Comparison of ENCODE assay signal across 20 cellular contexts in genomic region chr10:88705951-88706350, GRCh38. TPM values are rescaled to one million over a fixed set of nuclear protein-coding genes. Genes with fewer than 3 reads are reported as not detected.
DNase-seq lines count a peak whose midpoint lies in the region; ATAC-seq and TF ChIP-seq lines count a peak whose summit lies in the region.
"Had no signal": no experiment of that assay in that cellular context is flagged by ENCODE, and none has a peak within 500 bp of the region (broad histone marks: within the 10 kb centered on the region; RNA-seq: fewer than 3 reads in every experiment).

TSS of gene LIPK (plus strand) at chr10:88706249. CDS start at chr10:88724544, 18,295 bp downstream.

- peak within 1 kb of the TSS; percentile 52 for H3K27ac ChIP-seq in RWPE2 (ENCODE audit: poor library complexity, severe bottlenecking)
- H3K27ac ChIP-seq: GM23248, SJSA1 had no signal

- H3K27me3 Mint-ChIP-seq in WTC11 (ENCODE audit: low read depth) = peaks cover 92% of the 10 kb centered on the region
- H3K27me3 Mint-ChIP-seq: IgD-negative memory B cell had no signal

- CTCF ChIA-PET in WTC11 (lab: Charles Lee) = interaction anchor here (1.4 kb wide), 1 partner anchor 23 kb away, joined by 7 read pairs; no protein-coding TSS in a partner anchor

- DNase-seq in HPDE6-E6E7 (ENCODE audit: extremely low spot score) (peak; percentile 13), RWPE2 (ENCODE audit: low spot score) (no peak), WTC11 (ENCODE audit: low spot score) (no peak)
- no peak for DNase-seq in activated CD4-positive, alpha-beta T cell treated with anti-CD3 and anti-CD28 coated beads for 1 hour
- DNase-seq: ACHN, AML-193, DMS 273 treated with DMSO at 0.1 percent for 48 hours, GM23248, MV-4-11, NCI-H1417, NCI-H187 treated with DMSO at 0.1 percent for 48 hours, NCI-H345, NCI-H526 treated with DMSO at 0.1 percent for 48 hours, OCI-M1 had no signal

- ATAC-seq in RWPE2 (ENCODE audit: low read depth) (peak; percentile 26), esophagus mucosa (peak; percentile 81), WTC11 (no peak), GM19328 (IDR thresholded peaks at IDR 0.05; ENCODE audit: unreplicated experiment) (no peak)

- POLR2A ChIA-PET in WTC11 (lab: Charles Lee) = no interaction called here

- H3K36me3 Mint-ChIP-seq in WTC11 = no peaks in the 10 kb centered on the region
- H3K36me3 Mint-ChIP-seq: CD14-positive monocyte, IgD-negative memory B cell had no signal

- no peak within 1 kb of the TSS for H3K27ac Mint-ChIP-seq in WTC11
- H3K27ac Mint-ChIP-seq: IgD-negative memory B cell had no signal

- H3K4me3 ChIP-seq in RWPE2 (ENCODE audit: severe bottlenecking) (no peak within 1 kb of the TSS), skeletal muscle satellite cell (ENCODE audit: low read length) (no peak within 1 kb of the TSS)
- H3K4me3 ChIP-seq: GM23248, SJSA1 had no signal

- no peak within 1 kb of the TSS for H3K9ac ChIP-seq in skeletal muscle satellite cell (ENCODE audit: low read depth, low read length)
- H3K9ac ChIP-seq: GM23248 had no signal

- H3K36me3 ChIP-seq in RWPE2 (ENCODE audit: low read depth) (no peaks in the 10 kb centered on the region), skeletal muscle satellite cell (ENCODE audit: insufficient read depth, low read length) (no peaks in the 10 kb centered on the region)
- H3K36me3 ChIP-seq: SJSA1 had no signal

- H3K4me3 Mint-ChIP-seq in WTC11 = no peak within 1 kb of the TSS
- H3K4me3 Mint-ChIP-seq: CD14-positive monocyte, IgD-negative memory B cell had no signal

- no peaks in the 10 kb centered on the region for H3K27me3 ChIP-seq in RWPE2 (ENCODE audit: insufficient read depth, poor library complexity, severe bottlenecking)
- no peaks in the 10 kb centered on the region for H3K27me3 ChIP-seq in skeletal muscle satellite cell (ENCODE audit: control insufficient read depth, insufficient read depth, low read length)
- H3K27me3 ChIP-seq: SJSA1 had no signal

- TF ChIP-seq CTCF in RWPE2 (IDR thresholded peaks at IDR 0.05; ENCODE audit: poor library complexity, severe bottlenecking) = no peak
- TF ChIP-seq CTCF in WTC11 (IDR thresholded peaks at IDR 0.05) = no peak

- no peaks in the 10 kb centered on the region for H3K9me3 Mint-ChIP-seq in WTC11
- H3K9me3 Mint-ChIP-seq: IgD-negative memory B cell had no signal

- peak within 1 kb of the TSS; percentile 44 for H3K4me2 ChIP-seq in skeletal muscle satellite cell (ENCODE audit: low read length)

- peaks cover 33% of the 10 kb centered on the region for H3K4me1 Mint-ChIP-seq in WTC11
- H3K4me1 Mint-ChIP-seq: IgD-negative memory B cell had no signal

- H3K9me3 ChIP-seq in RWPE2 (ENCODE audit: severe bottlenecking) = no peaks in the 10 kb centered on the region
- H3K9me3 ChIP-seq in skeletal muscle satellite cell (replicated peaks; ENCODE audit: low read length) = no peaks in the 10 kb centered on the region
- H3K9me3 ChIP-seq: SJSA1 had no signal

- H3K4me1 ChIP-seq in RWPE2 (ENCODE audit: insufficient read depth, poor library complexity, severe bottlenecking) = peaks cover 51% of the 10 kb centered on the region
- H3K4me1 ChIP-seq in skeletal muscle satellite cell (ENCODE audit: control insufficient read depth, insufficient read depth, low read length) = peaks cover 31% of the 10 kb centered on the region

TF ChIP-seq in WTC11, 78 proteins besides CTCF, POLR2A, EP300 and RAD21:
- TF ChIP-seq HMGA2 (CRISPR knock-in tag; IDR thresholded peaks at IDR 0.05) (no peak), TEAD1 (CRISPR knock-in tag; IDR thresholded peaks at IDR 0.05) (no peak), MLX (CRISPR knock-in tag; IDR thresholded peaks at IDR 0.05) (no peak), NFYB (CRISPR knock-in tag; conservative IDR thresholded peaks at IDR 0.05; ENCODE audit: low read depth) (no peak), ETV6 (CRISPR knock-in tag; IDR thresholded peaks at IDR 0.05) (no peak), ZNF317 (CRISPR knock-in tag; IDR thresholded peaks at IDR 0.05; ENCODE audit: borderline replicate concordance, low read depth) (no peak), MXD4 (CRISPR knock-in tag; IDR thresholded peaks at IDR 0.05; ENCODE audit: borderline replicate concordance) (no peak), RORB (CRISPR knock-in tag; IDR thresholded peaks at IDR 0.05) (no peak), TCF7 (CRISPR knock-in tag; IDR thresholded peaks at IDR 0.05; ENCODE audit: low read depth) (no peak), MAX (CRISPR knock-in tag; IDR thresholded peaks at IDR 0.05) (no peak), ZNF671 (CRISPR knock-in tag; IDR thresholded peaks at IDR 0.05) (no peak), NR1H2 (CRISPR knock-in tag; IDR thresholded peaks at IDR 0.05) (no peak), ARID4B (CRISPR knock-in tag; IDR thresholded peaks at IDR 0.05; ENCODE audit: borderline replicate concordance) (no peak)

RNA-seq across cellular contexts. Expression of gene LIPK, which starts in this region (rescaled TPM):
- 3.3 TPM for total RNA-seq in esophagus mucosa
- total RNA-seq in skeletal muscle satellite cell (2012; rRNA removed) = not detected in 2 replicates
- total RNA-seq in WTC11 (2021) = not detected in 3 replicates
- total RNA-seq: GM23248, SJSA1 had no signal

Comparison
In these comparisons a context has a peak if more than half of its experiments do, and no peak if none do; other contexts are left out.
1. ATAC-seq: peak in RWPE2 (single experiment) and esophagus mucosa (single experiment); none in WTC11 (single experiment) and GM19328 (single experiment).